8 cellular contexts compared by ENCODE assay signal in the genomic region with DNA sequence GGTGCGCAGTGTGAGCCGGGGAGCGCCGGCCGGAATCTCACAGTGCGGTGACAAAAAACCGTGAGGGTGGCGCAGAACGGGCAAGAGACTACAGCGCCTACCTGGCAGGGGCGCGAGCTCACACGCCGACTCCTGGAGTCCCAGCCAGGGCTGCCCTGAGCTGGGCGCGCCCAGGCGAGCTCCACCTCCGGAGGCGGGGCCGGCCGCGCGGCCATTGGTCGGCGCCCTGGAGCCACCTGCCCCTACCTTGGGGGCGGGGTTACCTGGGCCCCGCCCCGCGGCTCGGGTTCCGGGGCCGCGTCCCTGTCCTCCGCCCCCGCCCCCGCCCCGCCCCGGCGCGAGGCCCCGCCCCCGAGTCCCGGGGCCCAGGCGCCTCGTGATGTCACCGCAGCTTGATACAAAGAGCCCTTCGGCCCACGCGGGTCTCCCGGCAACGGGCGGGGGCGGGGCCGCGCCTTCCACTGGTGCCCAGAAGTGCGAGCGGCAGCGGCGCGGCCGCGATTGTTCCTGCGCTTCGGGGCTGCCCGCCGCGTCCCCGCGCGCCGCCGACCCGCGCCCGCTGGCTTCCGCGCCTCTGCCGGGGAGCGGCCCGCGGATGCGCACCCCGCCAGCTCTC.
A peak's percentile ranks its signal among the peaks of the same experiment; 100 is the strongest.
DNase-seq lines count a peak whose midpoint lies in the region; ATAC-seq, FAIRE-seq and TF ChIP-seq lines count a peak whose summit lies in the region.

No MANE protein-coding gene starts in this region.

- peak overlapping the region; percentile 97 for H2AFZ ChIP-seq in PC-9

- no peaks in the 10 kb centered on the region for H3K36me3 Mint-ChIP-seq in neural crest cell (ENCODE audit: low read depth)
- H3K36me3 Mint-ChIP-seq in stimulated activated naive CD8-positive, alpha-beta T cell treated with anti-CD3 and anti-CD28 coated beads, Interleukin-15, Interleukin-2, amounts not matched to agents 100 ng/mL and 50 ng/mL, for 24 hours (ENCODE audit: low read depth), result no peaks in the 10 kb centered on the region

- peaks cover 68% of the 10 kb centered on the region for H3K27me3 Mint-ChIP-seq in neural crest cell (ENCODE audit: low read depth)
- H3K27me3 Mint-ChIP-seq in stimulated activated naive CD8-positive, alpha-beta T cell treated with anti-CD3 and anti-CD28 coated beads, Interleukin-15, Interleukin-2, amounts not matched to agents 100 ng/mL and 50 ng/mL, for 24 hours, result no peaks in the 10 kb centered on the region

- H3K27me3 ChIP-seq in PC-9 (ENCODE audit: insufficient read depth, low read depth), result no peaks in the 10 kb centered on the region

- peak overlapping the region; percentile 55 for H3K4me3 ChIP-seq in Jurkat, Clone E6-1 (ENCODE audit: low read length)
- H3K4me3 ChIP-seq in PC-9 (peak overlapping the region; percentile 99), fibroblast of the aortic adventitia (ENCODE audit: low read depth, low read length) (peak overlapping the region; percentile 48)

- H3K9me2 ChIP-seq in PC-9 (ENCODE audit: insufficient read depth), result no peaks in the 10 kb centered on the region

- no peaks in the 10 kb centered on the region for H3K36me3 ChIP-seq in PC-9 (ENCODE audit: low read depth)

- H3K79me2 ChIP-seq in PC-9 (ENCODE audit: low read depth), result peaks cover 43% of the 10 kb centered on the region

- peak; percentile 57 for ATAC-seq in GM21576 (IDR thresholded peaks at IDR 0.05; ENCODE audit: unreplicated experiment)

- peaks cover 32% of the 10 kb centered on the region for H3K4me1 ChIP-seq in PC-9 (replicated peaks; ENCODE audit: insufficient read depth)

- no TSS peak for BruUV-seq in PC-9 (replicated peaks; lab: Mats Ljungman, UMichigan)

- CTCF ChIA-PET in PC-9 (lab: Charles Lee), result interaction anchor here (0.7 kb wide), 1 partner anchor 98 kb away, joined by 3 read pairs; no protein-coding TSS in a partner anchor

- H3K4me2 ChIP-seq in PC-9, result peak overlapping the region; percentile 95

- TF ChIP-seq CTCF in D721Med (IDR thresholded peaks at IDR 0.05; ENCODE audit: insufficient read depth, missing control alignments), result peak; percentile 2
- no peak for TF ChIP-seq CTCF in PC-9 (conservative IDR thresholded peaks at IDR 0.05)
- no peak for TF ChIP-seq CTCF in fibroblast of the aortic adventitia (IDR thresholded peaks at IDR 0.05; ENCODE audit: insufficient read depth, low read length)
- no peak for TF ChIP-seq CTCF in neural crest cell (conservative IDR thresholded peaks at IDR 0.05)

- POLR2A ChIA-PET in PC-9 (lab: Charles Lee; ENCODE audit: unreplicated experiment), result interaction anchor here (0.6 to 1.2 kb wide), 8 partner anchors 9 to 425 kb away, joined by 3 to 29 read pairs (median 5); no protein-coding TSS in a partner anchor

- no peaks in the 10 kb centered on the region for H3K9me3 Mint-ChIP-seq in neural crest cell
- H3K9me3 Mint-ChIP-seq in stimulated activated naive CD8-positive, alpha-beta T cell treated with anti-CD3 and anti-CD28 coated beads, Interleukin-15, Interleukin-2, amounts not matched to agents 100 ng/mL and 50 ng/mL, for 24 hours, result no peaks in the 10 kb centered on the region

- intact Hi-C loops in PC-9 (cut with micrococcal nuclease; ENCODE audit: unreplicated experiment), result loop anchor here (5.0 to 10.0 kb wide), 2 partner anchors 40 to 53 kb away; no protein-coding TSS in a partner anchor

- H3K27ac Mint-ChIP-seq in neural crest cell (ENCODE audit: unreplicated experiment), result no peak overlapping the region
- H3K27ac Mint-ChIP-seq in stimulated activated naive CD8-positive, alpha-beta T cell treated with anti-CD3 and anti-CD28 coated beads, Interleukin-15, Interleukin-2, amounts not matched to agents 100 ng/mL and 50 ng/mL, for 24 hours, result peak overlapping the region; percentile 65

- FAIRE-seq in D721Med (lab: Jason Lieb, UNC), result no peak

- 0 out of 2 replicates have a peak, but pooled peaks cover 6% of the 10 kb centered on the region for H4K20me1 ChIP-seq in PC-9 (ENCODE audit: insufficient read depth)

- H3K27ac ChIP-seq in PC-9, result no peak overlapping the region

- 0 out of 2 replicates have a peak, but pooled peaks cover 3% of the 10 kb centered on the region for H3F3A ChIP-seq in PC-9 (ENCODE audit: insufficient read depth, low read depth)

- no peaks in the 10 kb centered on the region for H3K9me3 ChIP-seq in PC-9 (ENCODE audit: insufficient read depth, low read depth)

- DNase-seq in D721Med (ENCODE audit: insufficient read length, low spot score) (peak; percentile 97), PC-9 (peak; percentile 88 to 94), fibroblast of the aortic adventitia (ENCODE audit: low read depth) (peak; percentile 11), neural crest cell (ENCODE audit: low read depth, low spot score) (peak; percentile 49)
- DNase-seq in Jurkat, Clone E6-1 (ENCODE audit: low read depth, low spot score), result peak; percentile 67
- DNase-seq in activated T-helper 1 cell treated with anti-CD3 and anti-CD28 coated beads, Interleukin-2, amount 50 U/mL, for 16 hours (ENCODE audit: low read depth in 1 of 2, low spot score in 1 of 2), result peak; percentile 89 to 94

- peak overlapping the region; percentile 88 for H3K4me3 Mint-ChIP-seq in neural crest cell
- H3K4me3 Mint-ChIP-seq in stimulated activated naive CD8-positive, alpha-beta T cell treated with anti-CD3 and anti-CD28 coated beads, Interleukin-15, Interleukin-2, amounts not matched to agents 100 ng/mL and 50 ng/mL, for 24 hours, result peak overlapping the region; percentile 84

- peaks cover 9% of the 10 kb centered on the region for H3K4me1 Mint-ChIP-seq in neural crest cell
- peaks cover 50% of the 10 kb centered on the region for H3K4me1 Mint-ChIP-seq in stimulated activated naive CD8-positive, alpha-beta T cell treated with anti-CD3 and anti-CD28 coated beads, Interleukin-15, Interleukin-2, amounts not matched to agents 100 ng/mL and 50 ng/mL, for 24 hours (ENCODE audit: low read depth)

Comparison
In these comparisons a context has a peak if more than half of its experiments do, and no peak if none do; other contexts are left out.
1. DNase-seq: peak in every context shown above with its lines; median percentile 97 in D721Med; 92 in activated T-helper 1 cell treated with anti-CD3 and anti-CD28 coated beads, Interleukin-2, amount 50 U/mL, for 16 hours; 91 in PC-9; 67 in Jurkat, Clone E6-1; 49 in neural crest cell; 11 in fibroblast of the aortic adventitia.
2. H3K4me3 ChIP-seq: peak in every context shown above with its lines; median percentile 99 in PC-9; 55 in Jurkat, Clone E6-1; 48 in fibroblast of the aortic adventitia.